21 cellular contexts compared by ENCODE assay signal in genomic region chr11:130763087-130763980, GRCh38.
DNase-seq lines count a peak whose midpoint lies in the region; ATAC-seq and TF ChIP-seq lines count a peak whose summit lies in the region.
"Had no signal": no experiment of that assay in that cellular context is flagged by ENCODE, and none has a peak within 500 bp of the region (broad histone marks: within the 10 kb centered on the region; RNA-seq: fewer than 3 reads in every experiment).

No MANE protein-coding gene starts in this region.

- CTCF ChIA-PET in activated CD8-positive, alpha-beta T cell treated with anti-CD3 and anti-CD28 coated beads for 36 hours (lab: Charles Lee): no interaction called here

- POLR2A ChIA-PET in activated CD8-positive, alpha-beta T cell treated with anti-CD3 and anti-CD28 coated beads for 36 hours (lab: Charles Lee): no interaction called here

- no peaks in the 10 kb centered on the region for H3K9me3 Mint-ChIP-seq in activated CD8-positive, alpha-beta T cell treated with anti-CD3 and anti-CD28 coated beads for 36 hours
- H3K9me3 Mint-ChIP-seq: IgD-negative memory B cell had no signal

- no peak for TF ChIP-seq CTCF in epithelial cell of esophagus (IDR thresholded peaks at IDR 0.05; ENCODE audit: insufficient read depth, low read depth, low read length, missing control alignments)
- no peak for TF ChIP-seq CTCF in activated CD8-positive, alpha-beta T cell treated with anti-CD3 and anti-CD28 coated beads for 36 hours (IDR thresholded peaks at IDR 0.05)

- no peaks in the 10 kb centered on the region for H3K27me3 Mint-ChIP-seq in activated CD8-positive, alpha-beta T cell treated with anti-CD3 and anti-CD28 coated beads for 36 hours

- ATAC-seq in sciatic nerve: peak; percentile 27
- no peak for ATAC-seq in activated CD8-positive, alpha-beta T cell treated with anti-CD3 and anti-CD28 coated beads for 36 hours
- ATAC-seq: Right ventricle myocardium inferior had no signal

- intact Hi-C loops in sciatic nerve (cut with DNase I): no loop called here
- intact Hi-C loops in activated CD8-positive, alpha-beta T cell treated with anti-CD3 and anti-CD28 coated beads for 36 hours (cut with micrococcal nuclease): no loop called here

- H3K4me3 ChIP-seq in epithelial cell of esophagus (ENCODE audit: low read length): no peak overlapping the region
- H3K4me3 ChIP-seq: hepatocyte, MG63, mucosa of descending colon, suprapubic skin, vagina had no signal

- peaks cover 6% of the 10 kb centered on the region for H3K4me1 Mint-ChIP-seq in activated CD8-positive, alpha-beta T cell treated with anti-CD3 and anti-CD28 coated beads for 36 hours (ENCODE audit: low read depth)

- no peak overlapping the region for H3K27ac Mint-ChIP-seq in activated CD8-positive, alpha-beta T cell treated with anti-CD3 and anti-CD28 coated beads for 36 hours
- H3K27ac Mint-ChIP-seq: IgD-negative memory B cell, progenitor cell of endocrine pancreas had no signal

- DNase-seq in EH (ENCODE audit: low read depth): peak; percentile 29
- DNase-seq in NCI-H774 (lab: John Stamatoyannopoulos, UW): peak; percentile 63
- DNase-seq in epithelial cell of esophagus (ENCODE audit: low read depth): peak; percentile 23
- no peak for DNase-seq in sciatic nerve (ENCODE audit: low spot score)
- no peak for DNase-seq in activated CD8-positive, alpha-beta T cell treated with anti-CD3 and anti-CD28 coated beads for 36 hours
- DNase-seq in hypothalamus (lab: John Stamatoyannopoulos, UW): no peak
- DNase-seq in T-helper 2 cell: no peak
- DNase-seq: activated naive CD4-positive, alpha-beta T cell; activated T-cell treated with anti-CD3 and anti-CD28 coated beads, Interleukin-2, amount 50 U/mL, for 1 hour; Caco-2; DND-41; islet precursor cell; MG63; NCI-H524 treated with DMSO at 0.1 percent for 48 hours had no signal

- no peaks in the 10 kb centered on the region for H3K36me3 Mint-ChIP-seq in activated CD8-positive, alpha-beta T cell treated with anti-CD3 and anti-CD28 coated beads for 36 hours (ENCODE audit: low read depth)
- H3K36me3 Mint-ChIP-seq: IgD-negative memory B cell had no signal

- H3K4me3 Mint-ChIP-seq in activated CD8-positive, alpha-beta T cell treated with anti-CD3 and anti-CD28 coated beads for 36 hours: no peak overlapping the region
- H3K4me3 Mint-ChIP-seq: IgD-negative memory B cell had no signal

Comparison
In these comparisons a context has a peak if more than half of its experiments do, and no peak if none do; other contexts are left out.
1. DNase-seq: peak in EH (single experiment), NCI-H774 (single experiment) and epithelial cell of esophagus (single experiment); none in sciatic nerve (single experiment), activated CD8-positive, alpha-beta T cell treated with anti-CD3 and anti-CD28 coated beads for 36 hours (single experiment), hypothalamus (0 of 51) and T-helper 2 cell (0 of 5).